ENCODE assay signal across 9 cellular contexts in genomic region chr6:15327271-15327670, GRCh38.
DNase-seq lines count a peak whose midpoint lies in the region; ATAC-seq, FAIRE-seq and TF ChIP-seq lines count a peak whose summit lies in the region.
"Had no signal": no experiment of that assay in that cellular context is flagged by ENCODE, and none has a peak within 500 bp of the region (broad histone marks: within the 10 kb centered on the region; RNA-seq: fewer than 3 reads in every experiment).

No MANE protein-coding gene starts in this region.

- H3K36me3 ChIP-seq in keratinocyte (ENCODE audit: control insufficient read depth in 2 of 2, extremely low read depth in 1 of 2, insufficient read depth in 2 of 2, low read length in 2 of 2) = no peaks in the 10 kb centered on the region

- peak; percentile 25 to 64 (median 40) for TF ChIP-seq CTCF in keratinocyte (optimal IDR thresholded peaks at IDR 0.05 in 1 of 3, IDR thresholded peaks at IDR 0.05 in 1 of 3, conservative IDR thresholded peaks at IDR 0.05 in 1 of 3; ENCODE audit: extremely low read depth in 1 of 3, insufficient read depth in 2 of 3, low read length in 3 of 3)

- H3K27me3 ChIP-seq in keratinocyte (ENCODE audit: control insufficient read depth, extremely low read depth, insufficient read depth, low read length) = no peaks in the 10 kb centered on the region
- H3K27me3 ChIP-seq: dorsolateral prefrontal cortex had no signal

- H3K4me1 ChIP-seq in keratinocyte (ENCODE audit: control insufficient read depth, extremely low read depth, insufficient read depth, low read length) = peaks cover 55% of the 10 kb centered on the region

- peaks cover 7% of the 10 kb centered on the region for H3K9me1 ChIP-seq in keratinocyte (ENCODE audit: control insufficient read depth, extremely low read depth, insufficient read depth, low read length)

- dilution Hi-C loops in keratinocyte (cut with MboI; ENCODE audit: extremely low pct_ligation_motif_present, low sequenced_read_pairs) = no loop called here

- DNase-seq in Daoy (ENCODE audit: low read depth) = peak; percentile 40
- DNase-seq in activated T-cell treated with anti-CD3 and anti-CD28 coated beads for 4 hours = peak; percentile 23
- DNase-seq in keratinocyte (ENCODE audit: low read depth, low spot score) = no peak
- no peak for DNase-seq in NCI-H128 (lab: John Stamatoyannopoulos, UW; ENCODE audit: unreplicated experiment)
- no peak for DNase-seq in OCI-M2 (lab: John Stamatoyannopoulos, UW; ENCODE audit: unreplicated experiment)

- FAIRE-seq in keratinocyte (lab: Jason Lieb, UNC) = no peak

- H3K9ac ChIP-seq in keratinocyte (ENCODE audit: control insufficient read depth, extremely low read depth, insufficient read depth, low read length) = no peak overlapping the region

- H3K4me3 ChIP-seq in keratinocyte (ENCODE audit: control insufficient read depth in 2 of 3, extremely low read depth in 1 of 3, insufficient read depth in 2 of 3, low read depth in 1 of 3, low read length in 3 of 3) = no peak overlapping the region
- H3K4me3 ChIP-seq: dorsolateral prefrontal cortex had no signal

- peaks cover 11% of the 10 kb centered on the region for H4K20me1 ChIP-seq in keratinocyte (ENCODE audit: control insufficient read depth, extremely low read depth, insufficient read depth, low read length)

- H3K27ac ChIP-seq in keratinocyte (ENCODE audit: control insufficient read depth, insufficient read depth, low read length) = peak overlapping the region; percentile 54
- H3K27ac ChIP-seq: dorsolateral prefrontal cortex had no signal

- H3K79me2 ChIP-seq in keratinocyte (ENCODE audit: control insufficient read depth, insufficient read depth, low read length) = peaks cover 87% of the 10 kb centered on the region

- ATAC-seq in HG03442 (IDR thresholded peaks at IDR 0.05; ENCODE audit: unreplicated experiment) (peak; percentile 37), HG03520 (IDR thresholded peaks at IDR 0.05; ENCODE audit: unreplicated experiment) (no peak), HG02571 (IDR thresholded peaks at IDR 0.05; ENCODE audit: unreplicated experiment) (no peak)

- no peak overlapping the region for H2AFZ ChIP-seq in keratinocyte (ENCODE audit: control insufficient read depth, low read length)

- H3K9me3 ChIP-seq in keratinocyte (ENCODE audit: control insufficient read depth, low read depth, low read length) = no peaks in the 10 kb centered on the region

- H3K4me2 ChIP-seq in keratinocyte (ENCODE audit: control insufficient read depth, extremely low read depth, insufficient read depth, low read depth, low read length) = no peak overlapping the region

Comparison
In these comparisons a context has a peak if more than half of its experiments do, and no peak if none do; other contexts are left out.
1. DNase-seq: peak in Daoy (single experiment) and activated T-cell treated with anti-CD3 and anti-CD28 coated beads for 4 hours (single experiment); none in keratinocyte (single experiment), NCI-H128 (single experiment) and OCI-M2 (single experiment).